1 cellular context compared by ENCODE assay signal in genomic region chr20:3796477-3797225, GRCh38.
TF ChIP-seq lines count a peak whose summit lies in the region.

No MANE protein-coding gene starts in this region.

TF ChIP-seq in HepG2, 621 proteins besides CTCF, POLR2A, EP300 and RAD21 (continued from another document and continues in another):
- no peak for TF ChIP-seq SKIL (CRISPR knock-in tag; IDR thresholded peaks at IDR 0.05; ENCODE audit: borderline replicate concordance)
- TF ChIP-seq FOXK2 (IDR thresholded peaks at IDR 0.05): no peak
- no peak for TF ChIP-seq RORA (CRISPR knock-in tag; IDR thresholded peaks at IDR 0.05)
- no peak for TF ChIP-seq ZSCAN5A (CRISPR knock-in tag; IDR thresholded peaks at IDR 0.05; ENCODE audit: borderline replicate concordance)
- TF ChIP-seq ZHX1 (CRISPR knock-in tag; IDR thresholded peaks at IDR 0.05; ENCODE audit: low read depth): no peak
- TF ChIP-seq CC2D1A (CRISPR knock-in tag; IDR thresholded peaks at IDR 0.05): no peak
- no peak for TF ChIP-seq ZSCAN20 (CRISPR knock-in tag; IDR thresholded peaks at IDR 0.05; ENCODE audit: borderline replicate concordance)
- no peak for TF ChIP-seq ZKSCAN8 (CRISPR knock-in tag; IDR thresholded peaks at IDR 0.05; ENCODE audit: borderline replicate concordance)
- TF ChIP-seq PITX1 (CRISPR knock-in tag; IDR thresholded peaks at IDR 0.05): peak; percentile 58; the same call in 1 of the 2 replicates
- TF ChIP-seq TRAFD1 (CRISPR knock-in tag; IDR thresholded peaks at IDR 0.05; ENCODE audit: borderline replicate concordance): no peak; the same call in 1 of the 2 replicates
- no peak for TF ChIP-seq YEATS2 (CRISPR knock-in tag; IDR thresholded peaks at IDR 0.05; ENCODE audit: borderline replicate concordance)
- 0 out of 2 replicates have a peak, but pooled peaks have one; percentile 14 for TF ChIP-seq ZNF792 (CRISPR knock-in tag; IDR thresholded peaks at IDR 0.05)
- 0 out of 2 replicates have a peak, but pooled peaks have one; percentile 26 for TF ChIP-seq ZBTB26 (CRISPR knock-in tag; IDR thresholded peaks at IDR 0.05; ENCODE audit: borderline replicate concordance)
- TF ChIP-seq NCOA5 (CRISPR knock-in tag; IDR thresholded peaks at IDR 0.05): no peak
- peak; percentile 66; the same call in 1 of the 2 replicates for TF ChIP-seq HES4 (CRISPR knock-in tag; IDR thresholded peaks at IDR 0.05; ENCODE audit: borderline replicate concordance)
- no peak for TF ChIP-seq ZNF20 (CRISPR knock-in tag; IDR thresholded peaks at IDR 0.05)
- no peak for TF ChIP-seq CEBPZ (IDR thresholded peaks at IDR 0.05; ENCODE audit: low read length)
- no peak for TF ChIP-seq ZNF382 (CRISPR knock-in tag; IDR thresholded peaks at IDR 0.05; ENCODE audit: borderline replicate concordance)
- TF ChIP-seq ZSCAN21 (CRISPR knock-in tag; IDR thresholded peaks at IDR 0.05; ENCODE audit: borderline replicate concordance): no peak
- no peak for TF ChIP-seq ZNF580 (CRISPR knock-in tag; IDR thresholded peaks at IDR 0.05; ENCODE audit: borderline replicate concordance, low read depth)
- TF ChIP-seq ZNF121 (CRISPR knock-in tag; IDR thresholded peaks at IDR 0.05): peak; percentile 88
- TF ChIP-seq ZNF709 (CRISPR knock-in tag; IDR thresholded peaks at IDR 0.05): peak; percentile 87
- TF ChIP-seq PRMT3 (CRISPR knock-in tag; IDR thresholded peaks at IDR 0.05; ENCODE audit: borderline replicate concordance, low read depth): 0 out of 2 replicates have a peak, but pooled peaks have one; percentile 8
- TF ChIP-seq ZNF563 (CRISPR knock-in tag; IDR thresholded peaks at IDR 0.05): peak; percentile 76
- TF ChIP-seq CERS6 (CRISPR knock-in tag; IDR thresholded peaks at IDR 0.05): no peak
- TF ChIP-seq PCBP2 (optimal IDR thresholded peaks at IDR 0.05; ENCODE audit: low read depth, low read length, poor library complexity, severe bottlenecking): no peak
- TF ChIP-seq PRDM10 (CRISPR knock-in tag; IDR thresholded peaks at IDR 0.05; ENCODE audit: low read depth): no peak
- peak; percentile 71; the same call in 1 of the 2 replicates for TF ChIP-seq ZNF564 (CRISPR knock-in tag; IDR thresholded peaks at IDR 0.05)
- no peak for TF ChIP-seq MTA3 (CRISPR knock-in tag; IDR thresholded peaks at IDR 0.05)
- no peak; the same call in 1 of the 2 replicates for TF ChIP-seq PRDM4 (CRISPR knock-in tag; IDR thresholded peaks at IDR 0.05; ENCODE audit: borderline replicate concordance)
